In genomic region chr11:126696976-126697375, GRCh38 we compare ENCODE assay signal across 14 cellular contexts.
DNase-seq lines count a peak whose midpoint lies in the region; ATAC-seq lines count a peak whose summit lies in the region.
"Had no signal": no experiment of that assay in that cellular context is flagged by ENCODE, and none has a peak within 500 bp of the region (broad histone marks: within the 10 kb centered on the region; RNA-seq: fewer than 3 reads in every experiment).

No MANE protein-coding gene starts in this region.

- H3K4me3 Mint-ChIP-seq in T-helper 2 cell treated with Interferon-gamma antibody and Interleukin-4, amounts not matched to agents 5 μg/mL and 100 μg/mL, for 36 hours = no peak overlapping the region
- H3K4me3 Mint-ChIP-seq: CD4-positive, alpha-beta memory T cell had no signal

- H3K27me3 Mint-ChIP-seq in T-helper 2 cell treated with Interferon-gamma antibody and Interleukin-4, amounts not matched to agents 5 μg/mL and 100 μg/mL, for 36 hours (ENCODE audit: low read depth) = no peaks in the 10 kb centered on the region

- no peaks in the 10 kb centered on the region for H3K4me1 Mint-ChIP-seq in T-helper 2 cell treated with Interferon-gamma antibody and Interleukin-4, amounts not matched to agents 5 μg/mL and 100 μg/mL, for 36 hours (ENCODE audit: low read depth)
- H3K4me1 Mint-ChIP-seq: CD4-positive, alpha-beta memory T cell had no signal

- H3K36me3 Mint-ChIP-seq in T-helper 2 cell treated with Interferon-gamma antibody and Interleukin-4, amounts not matched to agents 5 μg/mL and 100 μg/mL, for 36 hours (ENCODE audit: low read depth) = no peaks in the 10 kb centered on the region
- H3K36me3 Mint-ChIP-seq: CD4-positive, alpha-beta memory T cell had no signal

- H3K9me3 Mint-ChIP-seq in T-helper 2 cell treated with Interferon-gamma antibody and Interleukin-4, amounts not matched to agents 5 μg/mL and 100 μg/mL, for 36 hours = no peaks in the 10 kb centered on the region

- DNase-seq in ELR (ENCODE audit: low read depth) (peak; percentile 12), astrocyte of the hippocampus (ENCODE audit: low read depth, low spot score) (peak; percentile 40), islet precursor cell (peak; percentile 90)
- DNase-seq in activated effector memory CD4-positive, alpha-beta T cell treated with Interleukin-2 at 50 U/mL for 16 hours = no peak
- no peak for DNase-seq in T-helper 2 cell treated with Interferon-gamma antibody and Interleukin-4, amounts not matched to agents 5 μg/mL and 100 μg/mL, for 36 hours (ENCODE audit: low spot score)
- no peak for DNase-seq in central memory CD4-positive, alpha-beta T cell
- DNase-seq: BE2C; Caco-2; CD4-positive, alpha-beta memory T cell; GM23248; H7 had no signal

- no peak for ATAC-seq in GM19035 (IDR thresholded peaks at IDR 0.05; ENCODE audit: unreplicated experiment)
- ATAC-seq: A549, K562 had no signal

- H3K27ac Mint-ChIP-seq in T-helper 2 cell treated with Interferon-gamma antibody and Interleukin-4, amounts not matched to agents 5 μg/mL and 100 μg/mL, for 36 hours = no peak overlapping the region
- H3K27ac Mint-ChIP-seq: CD4-positive, alpha-beta memory T cell had no signal

Comparison
In these comparisons a context has a peak if more than half of its experiments do, and no peak if none do; other contexts are left out.
1. DNase-seq: peak in ELR (single experiment), astrocyte of the hippocampus (single experiment) and islet precursor cell (single experiment); none in activated effector memory CD4-positive, alpha-beta T cell treated with Interleukin-2 at 50 U/mL for 16 hours (single experiment), T-helper 2 cell treated with Interferon-gamma antibody and Interleukin-4, amounts not matched to agents 5 μg/mL and 100 μg/mL, for 36 hours (single experiment) and central memory CD4-positive, alpha-beta T cell (single experiment).